ENCODE assay signal across 8 cellular contexts in genomic region chr7:142385528-142386340, GRCh38.
DNase-seq lines count a peak whose midpoint lies in the region; ATAC-seq and TF ChIP-seq lines count a peak whose summit lies in the region.

No MANE protein-coding gene starts in this region.

- peak overlapping the region; percentile 66 for H3K4me3 Mint-ChIP-seq in T-helper 1 cell treated with Interleukin-12 subunit alpha and Interleukin-12 subunit beta and Interleukin-4 antibody, amounts not matched to agents 30 μg/mL and 1 μg/mL, for 36 hours

- no peaks in the 10 kb centered on the region for H3K36me3 Mint-ChIP-seq in T-helper 1 cell treated with Interleukin-12 subunit alpha and Interleukin-12 subunit beta and Interleukin-4 antibody, amounts not matched to agents 30 μg/mL and 1 μg/mL, for 36 hours (ENCODE audit: low read depth)

- no peaks in the 10 kb centered on the region for H4K20me1 ChIP-seq in Loucy (ENCODE audit: insufficient read depth, low read length, poor library complexity, severe bottlenecking)

- H3K36me3 ChIP-seq in HAP-1 (replicated peaks), result no peaks in the 10 kb centered on the region
- no peaks in the 10 kb centered on the region for H3K36me3 ChIP-seq in Loucy (ENCODE audit: insufficient read depth, low read length)
- H3K36me3 ChIP-seq in mesendoderm (ENCODE audit: control insufficient read depth, insufficient read depth, low read length), result no peaks in the 10 kb centered on the region
- no peaks in the 10 kb centered on the region for H3K36me3 ChIP-seq in upper lobe of right lung

- WGBS in mesendoderm (ENCODE audit: extremely low coverage, insufficient coverage, low lambda C conversion rate), result no CpG with 5 or more reads among the region's 8 CpGs

- H4K8ac ChIP-seq in mesendoderm (ENCODE audit: low read depth, low read length), result no peak overlapping the region

- DNase-seq in activated T-cell treated with anti-CD3 and anti-CD28 coated beads for 24 hours (ENCODE audit: low read depth) (peak; percentile 28), HAP-1 (ENCODE audit: low spot score in 2 of 2) (peak; percentile 39 to 50), dermis blood vessel endothelial cell (peak; percentile 86), mesendoderm (peak; percentile 85), upper lobe of right lung (no peak)
- no peak for DNase-seq in activated T-cell treated with anti-CD3 and anti-CD28 coated beads, Interleukin-2, amount 50 U/mL, for 1 hour

- H3K4me1 ChIP-seq in HAP-1, result no peaks in the 10 kb centered on the region
- peaks cover 77% of the 10 kb centered on the region for H3K4me1 ChIP-seq in Loucy (ENCODE audit: insufficient read depth, low read length, poor library complexity, severe bottlenecking)
- H3K4me1 ChIP-seq in mesendoderm (ENCODE audit: control insufficient read depth, low read depth, low read length), result no peaks in the 10 kb centered on the region
- no peaks in the 10 kb centered on the region for H3K4me1 ChIP-seq in upper lobe of right lung

- H3F3A ChIP-seq in Loucy (ENCODE audit: low read depth), result peaks cover 20% of the 10 kb centered on the region

- no peak overlapping the region for H3K4ac ChIP-seq in mesendoderm (ENCODE audit: low read depth, low read length)

- H3K56ac ChIP-seq in mesendoderm (ENCODE audit: low read length), result no peak overlapping the region

- peak; percentile 88 for TF ChIP-seq CTCF in Loucy (conservative IDR thresholded peaks at IDR 0.05; ENCODE audit: low read length)
- peak; percentile 57 for TF ChIP-seq CTCF in upper lobe of right lung (IDR thresholded peaks at IDR 0.05)

- H2BK15ac ChIP-seq in mesendoderm (replicated peaks; ENCODE audit: low read depth), result no peak overlapping the region

- H3K9me3 ChIP-seq in HAP-1 (no peaks in the 10 kb centered on the region), Loucy (ENCODE audit: insufficient read depth, low read depth, low read length) (no peaks in the 10 kb centered on the region), upper lobe of right lung (no peaks in the 10 kb centered on the region)

- H3K4me3 ChIP-seq in HAP-1, result no peak overlapping the region
- peak overlapping the region; percentile 71 for H3K4me3 ChIP-seq in Loucy (ENCODE audit: low read length, poor library complexity, severe bottlenecking)
- no peak overlapping the region for H3K4me3 ChIP-seq in mesendoderm (ENCODE audit: low read length)
- no peak overlapping the region for H3K4me3 ChIP-seq in upper lobe of right lung

- no peak overlapping the region for H2BK5ac ChIP-seq in mesendoderm (ENCODE audit: low read length)

- no peaks in the 10 kb centered on the region for H3K79me1 ChIP-seq in mesendoderm (ENCODE audit: low read length)

- intact Hi-C loops in upper lobe of right lung (cut with DNase I), result no loop called here

- H4K5ac ChIP-seq in mesendoderm (ENCODE audit: low read length), result no peak overlapping the region

- no peak overlapping the region for H2AFZ ChIP-seq in Loucy (ENCODE audit: low read length)

- H3K9me3 Mint-ChIP-seq in T-helper 1 cell treated with Interleukin-12 subunit alpha and Interleukin-12 subunit beta and Interleukin-4 antibody, amounts not matched to agents 30 μg/mL and 1 μg/mL, for 36 hours, result no peaks in the 10 kb centered on the region

- H3K79me2 ChIP-seq in Loucy (ENCODE audit: insufficient read depth, low read length), result no peaks in the 10 kb centered on the region
- H3K79me2 ChIP-seq in mesendoderm (ENCODE audit: control insufficient read depth, insufficient read depth, low read length), result no peaks in the 10 kb centered on the region

- peak overlapping the region; percentile 93 for H3K4me2 ChIP-seq in Loucy (ENCODE audit: low read depth, low read length, poor library complexity, severe bottlenecking)
- no peak overlapping the region for H3K4me2 ChIP-seq in mesendoderm (ENCODE audit: low read length)

- no peak overlapping the region for H3K18ac ChIP-seq in mesendoderm (ENCODE audit: low read length)

- H2BK120ac ChIP-seq in mesendoderm (ENCODE audit: low read depth, low read length), result no peak overlapping the region

- no peak overlapping the region for H2AK5ac ChIP-seq in mesendoderm (ENCODE audit: low read length)

- H3K27me3 ChIP-seq in HAP-1 (ENCODE audit: low read depth) (no peaks in the 10 kb centered on the region), Loucy (ENCODE audit: insufficient read depth, low read length, poor library complexity, severe bottlenecking) (no peaks in the 10 kb centered on the region), mesendoderm (ENCODE audit: insufficient read depth, low read length, poor library complexity) (no peaks in the 10 kb centered on the region), upper lobe of right lung (no peaks in the 10 kb centered on the region)

- no peak overlapping the region for H3K23ac ChIP-seq in mesendoderm (ENCODE audit: low read length)

- H3K27ac ChIP-seq in mesendoderm (ENCODE audit: low read depth, low read length), result no peak overlapping the region
- no peak overlapping the region for H3K27ac ChIP-seq in upper lobe of right lung

- in situ Hi-C loops in HAP-1 (cut with MboI; ENCODE audit: low sequenced_read_pairs), result no loop called here

- no peaks in the 10 kb centered on the region for H3K27me3 Mint-ChIP-seq in T-helper 1 cell treated with Interleukin-12 subunit alpha and Interleukin-12 subunit beta and Interleukin-4 antibody, amounts not matched to agents 30 μg/mL and 1 μg/mL, for 36 hours (ENCODE audit: low read depth)

- peak; percentile 89 for ATAC-seq in upper lobe of right lung

- peaks cover 28% of the 10 kb centered on the region for H3K4me1 Mint-ChIP-seq in T-helper 1 cell treated with Interleukin-12 subunit alpha and Interleukin-12 subunit beta and Interleukin-4 antibody, amounts not matched to agents 30 μg/mL and 1 μg/mL, for 36 hours (ENCODE audit: low read depth)

- peak overlapping the region; percentile 46 for H3K27ac Mint-ChIP-seq in T-helper 1 cell treated with Interleukin-12 subunit alpha and Interleukin-12 subunit beta and Interleukin-4 antibody, amounts not matched to agents 30 μg/mL and 1 μg/mL, for 36 hours

- H3K9me2 ChIP-seq in Loucy (replicated peaks; ENCODE audit: low read depth, low read length), result no peaks in the 10 kb centered on the region

- H3K9ac ChIP-seq in Loucy (ENCODE audit: low read depth, low read length, poor library complexity, severe bottlenecking) (peak overlapping the region; percentile 88), mesendoderm (ENCODE audit: low read length) (no peak overlapping the region)

Comparison
In these comparisons a context has a peak if more than half of its experiments do, and no peak if none do; other contexts are left out.
1. DNase-seq: peak in activated T-cell treated with anti-CD3 and anti-CD28 coated beads for 24 hours (single experiment), HAP-1 (2 of 2), dermis blood vessel endothelial cell (single experiment) and mesendoderm (single experiment); none in activated T-cell treated with anti-CD3 and anti-CD28 coated beads, Interleukin-2, amount 50 U/mL, for 1 hour (single experiment) and upper lobe of right lung (single experiment).